22 cellular contexts compared by ENCODE assay signal in the genomic region with DNA sequence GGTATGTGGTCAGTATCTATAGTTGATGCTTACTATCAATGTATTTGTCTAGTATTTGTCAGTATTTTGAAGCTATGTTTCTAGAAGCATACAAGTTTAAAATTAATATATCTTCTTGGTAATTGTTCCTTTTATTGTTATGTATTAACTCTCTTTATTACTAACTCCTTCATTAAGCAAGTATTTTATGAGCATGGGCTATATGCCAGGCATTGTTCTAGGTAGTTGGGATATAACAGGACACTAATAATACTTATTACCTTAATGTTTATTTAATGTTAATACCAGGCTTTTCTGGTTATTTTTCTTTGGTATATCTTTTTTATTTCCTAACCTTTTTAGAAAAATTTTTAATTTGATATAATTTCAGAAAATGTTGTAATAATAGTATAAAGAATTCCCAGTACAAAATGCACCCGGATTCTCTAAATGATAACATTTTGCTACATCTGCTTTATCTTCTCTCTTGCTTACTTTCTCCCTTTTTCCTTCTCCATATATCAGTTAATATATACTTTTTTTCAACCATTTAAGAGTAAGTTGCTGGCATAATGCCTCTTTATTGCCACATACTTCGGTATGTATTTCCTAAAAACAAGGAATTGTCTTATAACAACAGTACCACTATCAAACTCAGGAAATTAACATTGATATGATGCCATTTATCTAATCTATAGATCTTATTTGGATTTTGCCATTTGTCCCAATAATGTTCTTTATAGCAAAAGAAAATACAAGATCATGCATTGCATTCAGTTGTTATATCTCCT. TPM values are rescaled to one million over a fixed set of nuclear protein-coding genes. Genes with fewer than 3 reads are reported as not detected.
"Had no signal": no experiment of that assay in that cellular context is flagged by ENCODE, and none has a peak within 500 bp of the region (broad histone marks: within the 10 kb centered on the region; RNA-seq: fewer than 3 reads in every experiment).

No MANE protein-coding gene starts in this region.

- DNase-seq: activated CD4-positive, alpha-beta T cell treated with anti-CD3 and anti-CD28 coated beads, Interleukin-2, amount 50 U/mL, for 1 hour; activated CD4-positive, CD25-positive, alpha-beta regulatory T cell treated with anti-CD3 and anti-CD28 coated beads, Interleukin-2, amount 50 U/mL, for 72 hours; activated CD8-positive, alpha-beta T cell treated with anti-CD3 and anti-CD28 coated beads, Interleukin-2, amount 10 ng/mL, durations not matched to agents 7 days and 5 days; activated gamma-delta T cell; activated naive CD4-positive, alpha-beta T cell treated with anti-CD3 and anti-CD28 coated beads, Interleukin-2, amount 50 U/mL, for 16 hours; effector CD8-positive, alpha-beta T cell; foreskin keratinocyte; immature natural killer cell; kidney glomerular epithelial cell; left ventricle myocardium inferior; ovary; psoas muscle; right cardiac atrium; stimulated activated CD4-positive, alpha-beta T cell treated with anti-CD3 and anti-CD28 coated beads, Interleukin-12 subunit alpha, Interleukin-12 subunit beta, amount 100 ng/mL, for 4 hours; stimulated activated CD4-positive, alpha-beta T cell treated with anti-CD3 and anti-CD28 coated beads, Interleukin-4, amount 100 ng/mL, for 4 hours; stimulated activated naive CD8-positive, alpha-beta T cell treated with anti-CD3 and anti-CD28 coated beads, Interleukin-15, Interleukin-2, amounts not matched to agents 100 U/mL and 50 U/mL, for 24 hours; T-cell; thyroid gland; upper lobe of right lung; WERI-Rb-1 had no signal

- H3K4me3 ChIP-seq: ascending aorta, left ventricle myocardium inferior, ovary, psoas muscle, thyroid gland, upper lobe of right lung had no signal

RNA-seq across cellular contexts. Expression of a gene that starts 30.9 kb away (rescaled TPM):
- total RNA-seq: activated CD8-positive, alpha-beta T cell treated with anti-CD3 and anti-CD28 coated beads, Interleukin-2, amount 10 ng/mL, durations not matched to agents 7 days and 5 days; activated T-helper 1 cell treated with anti-CD3 and anti-CD28 coated beads, Interleukin-12 subunit alpha, Interleukin-12 subunit beta, Interleukin-2, Interleukin-4 antibody, amounts not matched to agents 30 ng/mL and 10 ng/mL and 1 ng/mL, durations not matched to agents 14 hours and 24 hours and 36 hours had no signal

RNA-seq across cellular contexts. Expression of a gene that starts 31.3 kb away (rescaled TPM):
- total RNA-seq: activated CD8-positive, alpha-beta T cell treated with anti-CD3 and anti-CD28 coated beads, Interleukin-2, amount 10 ng/mL, durations not matched to agents 7 days and 5 days; activated T-helper 1 cell treated with anti-CD3 and anti-CD28 coated beads, Interleukin-12 subunit alpha, Interleukin-12 subunit beta, Interleukin-2, Interleukin-4 antibody, amounts not matched to agents 30 ng/mL and 10 ng/mL and 1 ng/mL, durations not matched to agents 14 hours and 24 hours and 36 hours had no signal
